Comparison of ENCODE assay signal across 8 cellular contexts in genomic region chr7:87148332-87148955, GRCh38. TPM values are rescaled to one million over a fixed set of nuclear protein-coding genes. Genes with fewer than 3 reads are reported as not detected.
DNase-seq lines count a peak whose midpoint lies in the region; ATAC-seq, FAIRE-seq and TF ChIP-seq lines count a peak whose summit lies in the region.

No MANE protein-coding gene starts in this region.

- CTCF ChIA-PET in BJ (lab: Yijun Ruan, JAX) = interaction anchor here (0.8 to 4.5 kb wide), 14 partner anchors 9 to 232 kb away, joined by 3 to 62 read pairs (median 4); no protein-coding TSS in a partner anchor

- in situ Hi-C loops in SK-MEL-5 (cut with HindIII; ENCODE audit: low pct_unique_long_range_greater_than_20kb, low sequenced_read_pairs) = no loop called here

- H3K9me3 Mint-ChIP-seq in effector memory CD8-positive, alpha-beta T cell = no peaks in the 10 kb centered on the region

- H3K36me3 Mint-ChIP-seq in effector memory CD8-positive, alpha-beta T cell (ENCODE audit: insufficient read depth) = peaks cover 19% of the 10 kb centered on the region

- H3K36me3 ChIP-seq in BJ (ENCODE audit: control insufficient read depth, insufficient read depth, low read length) = no peaks in the 10 kb centered on the region

- no peaks in the 10 kb centered on the region for H3K27me3 Mint-ChIP-seq in effector memory CD8-positive, alpha-beta T cell

- DNase-seq in BJ (ENCODE audit: low read depth) (no peak), GM18507 (ENCODE audit: extremely low spot score, insufficient read length, low read depth) (no peak), SK-MEL-5 (ENCODE audit: low read depth, low spot score) (peak; percentile 59), globus pallidus (ENCODE audit: low spot score) (peak; percentile 52), mesenteric fat pad (ENCODE audit: low spot score) (no peak)
- no peak for DNase-seq in effector memory CD8-positive, alpha-beta T cell

- H3K27ac Mint-ChIP-seq in effector memory CD8-positive, alpha-beta T cell = peak overlapping the region in 1 of 2 donors; percentile 26

- TF ChIP-seq CTCF in BJ (IDR thresholded peaks at IDR 0.05; ENCODE audit: insufficient read depth, low read depth, low read length) = peak; percentile 57

- no peak for ATAC-seq in effector memory CD8-positive, alpha-beta T cell (replicated peaks)
- ATAC-seq in GM18861 (IDR thresholded peaks at IDR 0.05; ENCODE audit: unreplicated experiment) = no peak
- ATAC-seq in HG03045 (IDR thresholded peaks at IDR 0.05; ENCODE audit: unreplicated experiment) = no peak

- H3K4me3 ChIP-seq in BJ (ENCODE audit: low read depth, low read length) = no peak overlapping the region

- no peaks in the 10 kb centered on the region for H3K27me3 ChIP-seq in BJ (ENCODE audit: control insufficient read depth, insufficient read depth, low read length)

- FAIRE-seq in GM18507 (lab: Jason Lieb, UNC) = peak; percentile 62

- POLR2A ChIA-PET in BJ (lab: Charles Lee) = no interaction called here

- no peak overlapping the region for H3K4me3 Mint-ChIP-seq in effector memory CD8-positive, alpha-beta T cell

- peaks cover 11 to 14% of the 10 kb centered on the region in 2 donors for H3K4me1 Mint-ChIP-seq in effector memory CD8-positive, alpha-beta T cell (ENCODE audit: low read depth in 2 of 2)

RNA-seq across cellular contexts. Expression of gene DMTF1, which starts 3.8 kb away (rescaled TPM):
- polyA plus RNA-seq in BJ (2011; rRNA removed) = 61.1 and 88.1 TPM in 2 replicates
- 52.3 and 62.0 TPM in 2 replicates for polyA minus RNA-seq in BJ (2011; rRNA and poly(A)+ RNA removed)
- total RNA-seq in SK-MEL-5 (2014; rRNA removed; shearing (Covaris generic)) = 70.3 and 72.6 TPM in 2 replicates
- 22.2 and 55.0 TPM in 2 replicates for polyA plus RNA-seq in SK-MEL-5 (2015; cell fraction: cytosol; rRNA removed)
- polyA plus RNA-seq in SK-MEL-5 (2015; cell fraction: nucleus; rRNA removed) = 684 and 691 TPM in 2 replicates
- total RNA-seq in mesenteric fat pad = 53.9 TPM

Comparison
In these comparisons a context has a peak if more than half of its experiments do, and no peak if none do; other contexts are left out.
1. DNase-seq: peak in SK-MEL-5 (single experiment) and globus pallidus (single experiment); none in BJ (single experiment), GM18507 (single experiment), effector memory CD8-positive, alpha-beta T cell (0 of 3) and mesenteric fat pad (single experiment).